8 cellular contexts compared by ENCODE assay signal in genomic region chr11:820655-821512, GRCh38. TPM values are rescaled to one million over a fixed set of nuclear protein-coding genes. Genes with fewer than 3 reads are reported as not detected.
DNase-seq lines count a peak whose midpoint lies in the region; ATAC-seq, FAIRE-seq and TF ChIP-seq lines count a peak whose summit lies in the region.

No MANE protein-coding gene starts in this region.

- H3K4me1 ChIP-seq in Karpas-422 (ENCODE audit: low read length) = peaks cover 15% of the 10 kb centered on the region
- peaks cover 12 to 38% of the 10 kb centered on the region in 2 donors for H3K4me1 ChIP-seq in breast epithelium
- H3K4me1 ChIP-seq in left lung = peaks cover 23 to 61% of the 10 kb centered on the region in 2 donors
- H3K4me1 ChIP-seq in thoracic aorta (ENCODE audit: control insufficient read depth in 1 of 2, low read depth in 2 of 2) = peaks cover 23 to 31% of the 10 kb centered on the region in 2 donors

- H3K27me3 ChIP-seq in Karpas-422 (ENCODE audit: low read length) = no peaks in the 10 kb centered on the region
- H3K27me3 ChIP-seq in breast epithelium = no peaks in the 10 kb centered on the region
- no peaks in the 10 kb centered on the region for H3K27me3 ChIP-seq in left lung
- H3K27me3 ChIP-seq in thoracic aorta (replicated peaks; ENCODE audit: insufficient read depth) = no peaks in the 10 kb centered on the region

- TF ChIP-seq CTCF in breast epithelium (IDR thresholded peaks at IDR 0.05) (peak in 1 of 3 donors; percentile 11), left lung (IDR thresholded peaks at IDR 0.05) (no peak), thoracic aorta (IDR thresholded peaks at IDR 0.05) (no peak), D721Med (IDR thresholded peaks at IDR 0.05; ENCODE audit: insufficient read depth, missing control alignments) (no peak)

- intact Hi-C loops in breast epithelium (cut with DNase I; ENCODE audit: low total_unique reads) = no loop called here
- intact Hi-C loops in left lung (cut with DNase I) = no loop called here

- peak; percentile 78 to 83 for DNase-seq in AML-193 (lab: John Stamatoyannopoulos, UW)
- no peak for DNase-seq in Karpas-422
- DNase-seq in breast epithelium (ENCODE audit: low spot score in 2 of 2) = peak; percentile 85 to 87
- peak; percentile 88 to 93 for DNase-seq in left lung
- peak; percentile 86 for DNase-seq in thoracic aorta (ENCODE audit: low spot score)
- no peak for DNase-seq in NCI-H510A treated with DMSO at 0.1 percent for 48 hours (lab: John Stamatoyannopoulos, UW)
- no peak for DNase-seq in D721Med (ENCODE audit: insufficient read length, low spot score)

- H3K9ac ChIP-seq in Karpas-422 (ENCODE audit: low read length) = peak overlapping the region; percentile 93

- H3K9me2 ChIP-seq in Karpas-422 (replicated peaks; ENCODE audit: insufficient read depth, low read length) = no peaks in the 10 kb centered on the region

- H3K36me3 ChIP-seq in Karpas-422 (ENCODE audit: insufficient read depth, low read length) = no peaks in the 10 kb centered on the region
- H3K36me3 ChIP-seq in breast epithelium = peaks cover 9% of the 10 kb centered on the region
- H3K36me3 ChIP-seq in left lung = peaks cover 0 to 34% of the 10 kb centered on the region in 2 donors
- H3K36me3 ChIP-seq in thoracic aorta = peaks cover 34% of the 10 kb centered on the region

- H3K27ac ChIP-seq in Karpas-422 (ENCODE audit: low read length) (no peak overlapping the region), breast epithelium (peak overlapping the region; percentile 98 to 100), left lung (peak overlapping the region; percentile 77 to 96), thoracic aorta (peak overlapping the region; percentile 99 to 100)

- no peak overlapping the region for H2AFZ ChIP-seq in Karpas-422 (ENCODE audit: low read length)

- H3K79me2 ChIP-seq in Karpas-422 (ENCODE audit: low read length) = peaks cover 15% of the 10 kb centered on the region

- ATAC-seq in left lung (peak; percentile 59), thoracic aorta (ENCODE audit: insufficient number of reproducible peaks, low FRiP score, low read depth) (peak; percentile 52), GM18858 (IDR thresholded peaks at IDR 0.05; ENCODE audit: unreplicated experiment) (no peak)

- no peaks in the 10 kb centered on the region for H3K9me3 ChIP-seq in Karpas-422 (ENCODE audit: low read length)
- no peaks in the 10 kb centered on the region for H3K9me3 ChIP-seq in breast epithelium
- no peaks in the 10 kb centered on the region for H3K9me3 ChIP-seq in left lung
- H3K9me3 ChIP-seq in thoracic aorta = no peaks in the 10 kb centered on the region

- H3K4me3 ChIP-seq in Karpas-422 (ENCODE audit: low read length) (peak overlapping the region; percentile 88), breast epithelium (peak overlapping the region; percentile 82 to 100 (median 94)), left lung (peak overlapping the region; percentile 78 to 97), thoracic aorta (peak overlapping the region; percentile 98)

- no peak for TF ChIP-seq POLR2A in breast epithelium (IDR thresholded peaks at IDR 0.05)

- H4K20me1 ChIP-seq in Karpas-422 (ENCODE audit: insufficient read depth, low read depth, low read length) = peaks cover 29% of the 10 kb centered on the region

- peak overlapping the region; percentile 96 for H3K4me2 ChIP-seq in Karpas-422 (ENCODE audit: low read depth, low read length, poor library complexity, severe bottlenecking)

- no peak for FAIRE-seq in D721Med (lab: Jason Lieb, UNC)

RNA-seq across cellular contexts. Expression of gene PNPLA2, which starts 2.2 kb away (rescaled TPM):
- total RNA-seq in Karpas-422 (2014; rRNA removed; shearing (Covaris generic); ENCODE audit: low replicate concordance) = 32.5 and 35.8 TPM in 2 replicates
- total RNA-seq in breast epithelium (100 to 1,000 TPM; 103 to 266 (median 109) TPM), left lung (100 to 1,000 TPM in 1 of 2 donors, 10 to 100 TPM in 1; 96.3 to 128 TPM), thoracic aorta (100 to 1,000 TPM; 105 to 115 TPM)

RNA-seq across cellular contexts. Expression of gene CRACR2B, which starts 6.8 kb away (rescaled TPM):
- 0.48 and 1.5 TPM in 2 replicates for total RNA-seq in Karpas-422 (2014; rRNA removed; shearing (Covaris generic); ENCODE audit: low replicate concordance)
- 100 to 1,000 TPM in 1 of 3 donors, 10 to 100 TPM in 2; 14.7 to 152 (median 86.2) TPM for total RNA-seq in breast epithelium
- total RNA-seq in left lung = 10 to 100 TPM; 22.6 to 32.1 TPM
- total RNA-seq in thoracic aorta = 10 to 100 TPM in 1 of 2 donors, 1 to 10 TPM in 1; 9.6 to 11.6 TPM

RNA-seq across cellular contexts. Expression of gene RPLP2, which starts 11.1 kb away (rescaled TPM):
- 774 and 1,042 TPM in 2 replicates for total RNA-seq in Karpas-422 (2014; rRNA removed; shearing (Covaris generic); ENCODE audit: low replicate concordance)
- 1,000 to 10,000 TPM in 2 of 3 donors, 100 to 1,000 TPM in 1; 583 to 1,665 (median 1,093) TPM for total RNA-seq in breast epithelium
- total RNA-seq in left lung = 1,000 to 10,000 TPM; 1,620 to 1,802 TPM
- 100 to 1,000 TPM; 170 to 221 TPM for total RNA-seq in thoracic aorta

RNA-seq across cellular contexts. Expression of gene CD151, which starts 11.9 kb away (rescaled TPM):
- total RNA-seq in Karpas-422 (2014; rRNA removed; shearing (Covaris generic); ENCODE audit: low replicate concordance) = 8.4 and 10.5 TPM in 2 replicates
- 100 to 1,000 TPM; 209 to 847 (median 343) TPM for total RNA-seq in breast epithelium
- 100 to 1,000 TPM; 501 to 815 TPM for total RNA-seq in left lung
- 1,000 to 10,000 TPM in 1 of 2 donors, 100 to 1,000 TPM in 1; 532 to 1,455 TPM for total RNA-seq in thoracic aorta

RNA-seq across cellular contexts. Expression of gene PIDD1, which starts 15.9 kb away (rescaled TPM):
- 26.2 and 26.6 TPM in 2 replicates for total RNA-seq in Karpas-422 (2014; rRNA removed; shearing (Covaris generic); ENCODE audit: low replicate concordance)
- total RNA-seq in breast epithelium = 10 to 100 TPM; 10.2 to 17.3 (median 16.7) TPM
- total RNA-seq in left lung = 10 to 100 TPM; 13.8 to 18.6 TPM
- 10 to 100 TPM; 10.9 to 52.0 TPM for total RNA-seq in thoracic aorta

Comparison
In these comparisons a context has a peak if more than half of its experiments do, and no peak if none do; other contexts are left out.
1. DNase-seq: peak in AML-193 (2 of 2), breast epithelium (2 of 2), left lung (2 of 2) and thoracic aorta (single experiment); none in Karpas-422 (single experiment), NCI-H510A treated with DMSO at 0.1 percent for 48 hours (single experiment) and D721Med (single experiment).
2. Peak in every context shown above with its lines, with median percentiles within 50 percentile points of each other: H3K4me3 ChIP-seq.